In genomic region chr19:18320865-18321728, GRCh38 we compare ENCODE assay signal across 10 cellular contexts. TPM values are rescaled to one million over a fixed set of nuclear protein-coding genes. Genes with fewer than 3 reads are reported as not detected.
DNase-seq lines count a peak whose midpoint lies in the region; ATAC-seq and TF ChIP-seq lines count a peak whose summit lies in the region.
"Had no signal": no experiment of that assay in that cellular context is flagged by ENCODE, and none has a peak within 500 bp of the region (broad histone marks: within the 10 kb centered on the region; RNA-seq: fewer than 3 reads in every experiment).

No MANE protein-coding gene starts in this region.

- H3K27me3 ChIP-seq in iPS-18a (ENCODE audit: control insufficient read depth, insufficient read depth, low read length), result no peaks in the 10 kb centered on the region
- H3K27me3 ChIP-seq in smooth muscle cell (ENCODE audit: low read depth), result no peaks in the 10 kb centered on the region
- H3K27me3 ChIP-seq: tibial artery had no signal

- peaks cover 62% of the 10 kb centered on the region for H3K4me1 Mint-ChIP-seq in activated CD4-positive, alpha-beta T cell treated with anti-CD3 and anti-CD28 coated beads for 36 hours

- H3K9me3 Mint-ChIP-seq in activated CD4-positive, alpha-beta T cell treated with anti-CD3 and anti-CD28 coated beads for 36 hours (ENCODE audit: low read depth), result no peaks in the 10 kb centered on the region

- no peak for DNase-seq in activated CD4-positive, alpha-beta T cell treated with anti-CD3 and anti-CD28 coated beads for 36 hours
- DNase-seq in activated CD4-positive, alpha-beta T cell treated with anti-CD3 and anti-CD28 coated beads for 4 hours, result no peak
- DNase-seq in UCSD-AML1 (lab: John Stamatoyannopoulos, UW; ENCODE audit: unreplicated experiment) (peak; percentile 47), smooth muscle cell (lab: John Stamatoyannopoulos, UW; ENCODE audit: unreplicated experiment) (no peak), NCI-H187 treated with DMSO at 0.1 percent for 48 hours (lab: John Stamatoyannopoulos, UW) (no peak), mucosa of gallbladder (ENCODE audit: low spot score) (no peak)
- DNase-seq: nucleus accumbens, tibial artery had no signal

- no peaks in the 10 kb centered on the region for H4K20me1 ChIP-seq in smooth muscle cell (ENCODE audit: low read depth)

- no peak overlapping the region for H2AFZ ChIP-seq in smooth muscle cell (ENCODE audit: low read depth)

- H3K4me3 ChIP-seq in iPS-18a (ENCODE audit: low read length) (peak overlapping the region; percentile 97), smooth muscle cell (no peak overlapping the region)

- H3K9ac ChIP-seq in iPS-18a (ENCODE audit: low read length) (peak overlapping the region; percentile 97), smooth muscle cell (ENCODE audit: low read depth) (no peak overlapping the region)

- WGBS in smooth muscle cell (ENCODE audit: low lambda C conversion rate), result 68% methylated on average over 14 of the region's 14 CpGs

- H3K36me3 Mint-ChIP-seq in activated CD4-positive, alpha-beta T cell treated with anti-CD3 and anti-CD28 coated beads for 36 hours (ENCODE audit: low read depth), result peaks cover 40% of the 10 kb centered on the region

- CTCF ChIA-PET in activated CD4-positive, alpha-beta T cell treated with anti-CD3 and anti-CD28 coated beads for 36 hours (lab: Charles Lee), result interaction anchor here (0.7 to 8.8 kb wide), 9 partner anchors 8 to 230 kb away, joined by 3 to 183 read pairs (median 5); partner anchors contain the start of genes IQCN and JUND

- no peak for ATAC-seq in activated CD4-positive, alpha-beta T cell treated with anti-CD3 and anti-CD28 coated beads for 36 hours
- no peak for ATAC-seq in HG02970 (IDR thresholded peaks at IDR 0.05; ENCODE audit: low FRiP score, unreplicated experiment)

- no peak overlapping the region for H3K27ac ChIP-seq in iPS-18a (ENCODE audit: low read length)
- peak overlapping the region; percentile 65 for H3K27ac ChIP-seq in smooth muscle cell (ENCODE audit: low read depth)

- POLR2A ChIA-PET in activated CD4-positive, alpha-beta T cell treated with anti-CD3 and anti-CD28 coated beads for 36 hours (lab: Charles Lee), result interaction anchor here (0.7 to 3.8 kb wide), 8 partner anchors 14 to 379 kb away, joined by 4 to 209 read pairs (median 6); partner anchors contain the start of genes IQCN, JUND and PGPEP1

- TF ChIP-seq CTCF in smooth muscle cell (IDR thresholded peaks at IDR 0.05; ENCODE audit: borderline replicate concordance, insufficient read depth, poor library complexity, severe bottlenecking), result no peak

- intact Hi-C loops in activated CD4-positive, alpha-beta T cell treated with anti-CD3 and anti-CD28 coated beads for 36 hours (cut with DNase I, micrococcal nuclease), result no loop called here

- H3F3A ChIP-seq in smooth muscle cell (ENCODE audit: low read depth), result peaks cover 24% of the 10 kb centered on the region

- H3K79me2 ChIP-seq in smooth muscle cell (ENCODE audit: low read depth), result peaks cover 39% of the 10 kb centered on the region

- H3K36me3 ChIP-seq in iPS-18a (ENCODE audit: control insufficient read depth, low read depth, low read length) (peaks cover 3% of the 10 kb centered on the region), smooth muscle cell (ENCODE audit: low read depth) (no peaks in the 10 kb centered on the region)
- H3K36me3 ChIP-seq: tibial artery had no signal

- H3K4me1 ChIP-seq in iPS-18a (ENCODE audit: control insufficient read depth, low read depth, low read length) (peaks cover 16% of the 10 kb centered on the region), smooth muscle cell (ENCODE audit: low read depth) (peaks cover 22% of the 10 kb centered on the region)

- peak overlapping the region; percentile 94 for H3K27ac Mint-ChIP-seq in activated CD4-positive, alpha-beta T cell treated with anti-CD3 and anti-CD28 coated beads for 36 hours

- H3K9me3 ChIP-seq in iPS-18a (ENCODE audit: control insufficient read depth, low read depth, low read length), result no peaks in the 10 kb centered on the region
- H3K9me3 ChIP-seq in smooth muscle cell (replicated peaks; ENCODE audit: low read depth), result no peaks in the 10 kb centered on the region
- H3K9me3 ChIP-seq: tibial artery had no signal

- H3K4me3 Mint-ChIP-seq in activated CD4-positive, alpha-beta T cell treated with anti-CD3 and anti-CD28 coated beads for 36 hours, result peak overlapping the region; percentile 90

- no peaks in the 10 kb centered on the region for H3K27me3 Mint-ChIP-seq in activated CD4-positive, alpha-beta T cell treated with anti-CD3 and anti-CD28 coated beads for 36 hours

- peak overlapping the region; percentile 97 for H3K4me2 ChIP-seq in smooth muscle cell

RNA-seq across cellular contexts. Expression of gene LSM4, which starts 1.8 kb away (rescaled TPM):
- 100 to 1,000 TPM; 269 to 370 TPM for total RNA-seq in activated CD4-positive, alpha-beta T cell treated with anti-CD3 and anti-CD28 coated beads for 36 hours
- 116 and 121 TPM in 2 replicates for total RNA-seq in smooth muscle cell
- 156 and 177 TPM in 2 replicates for polyA plus RNA-seq in smooth muscle cell
- total RNA-seq in mucosa of gallbladder, result 92.9 TPM

RNA-seq across cellular contexts. Expression of gene PGPEP1, which starts 19.3 kb away (rescaled TPM):
- 10 to 100 TPM; 20.0 to 20.9 TPM for total RNA-seq in activated CD4-positive, alpha-beta T cell treated with anti-CD3 and anti-CD28 coated beads for 36 hours
- total RNA-seq in smooth muscle cell, result 11.1 and 11.7 TPM in 2 replicates
- polyA plus RNA-seq in smooth muscle cell, result 4.5 and 8.7 TPM in 2 replicates
- total RNA-seq in mucosa of gallbladder, result 56.6 TPM

RNA-seq across cellular contexts. Expression of gene JUND, which starts 39.7 kb away (rescaled TPM):
- 100 to 1,000 TPM; 254 to 311 TPM for total RNA-seq in activated CD4-positive, alpha-beta T cell treated with anti-CD3 and anti-CD28 coated beads for 36 hours
- total RNA-seq in smooth muscle cell (79.9 and 164 TPM in 2 replicates), mucosa of gallbladder (303 TPM)
- 464 and 497 TPM in 2 replicates for polyA plus RNA-seq in smooth muscle cell

RNA-seq across cellular contexts. Expression of gene IQCN, which starts 46.8 kb away (rescaled TPM):
- total RNA-seq in activated CD4-positive, alpha-beta T cell treated with anti-CD3 and anti-CD28 coated beads for 36 hours, result under 1 TPM; 0.40 to 0.43 TPM
- total RNA-seq in smooth muscle cell (3.9 and 4.9 TPM in 2 replicates), mucosa of gallbladder (2.9 TPM)
- 2.5 and 5.8 TPM in 2 replicates for polyA plus RNA-seq in smooth muscle cell
